Comparison of ENCODE assay signal across 9 cellular contexts in the genomic region with DNA sequence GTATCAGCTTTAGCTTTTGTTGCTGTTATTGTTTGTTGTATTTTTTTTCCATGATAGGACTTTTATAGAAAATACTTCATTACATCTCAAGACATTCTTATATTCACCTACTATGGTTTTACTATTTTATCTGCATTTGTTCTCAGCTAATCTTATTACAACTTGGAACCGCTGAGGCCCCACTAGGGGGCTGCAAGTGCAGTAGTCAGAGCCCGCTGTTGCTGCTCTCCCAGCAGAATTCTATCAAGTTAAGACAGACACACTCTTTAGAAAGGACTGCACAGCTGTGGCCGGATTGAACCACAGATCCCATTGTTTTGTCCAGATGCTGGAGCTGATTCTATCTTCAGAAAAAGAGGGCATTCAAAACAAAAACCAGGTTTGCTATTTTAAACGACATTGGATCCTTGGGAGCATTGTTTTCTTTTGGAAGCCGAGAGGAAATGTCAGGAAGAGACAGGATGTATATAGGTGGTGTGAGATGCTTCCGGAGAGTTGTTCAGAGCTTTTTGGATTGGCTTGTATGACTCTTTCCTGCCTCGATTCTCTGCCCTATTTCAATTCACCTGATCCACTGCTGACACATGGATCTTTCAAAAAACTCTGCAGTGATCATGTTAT.
DNase-seq lines count a peak whose midpoint lies in the region; ATAC-seq and TF ChIP-seq lines count a peak whose summit lies in the region.
"Had no signal": no experiment of that assay in that cellular context is flagged by ENCODE, and none has a peak within 500 bp of the region (broad histone marks: within the 10 kb centered on the region; RNA-seq: fewer than 3 reads in every experiment).

No MANE protein-coding gene starts in this region.

- peaks cover 0 to 10% (median 4%) of the 10 kb centered on the region in 5 experiments for H3K9me3 Mint-ChIP-seq in brain
- H3K9me3 Mint-ChIP-seq in CD8-positive, alpha-beta memory T cell = peaks cover 0 to 5% (median 0%) of the 10 kb centered on the region in 5 donors
- H3K9me3 Mint-ChIP-seq in activated T-cell treated with anti-CD3 and anti-CD28 coated beads, Interleukin-2, amount 50 U/mL, for 4 hours = no peaks in the 10 kb centered on the region
- H3K9me3 Mint-ChIP-seq: stimulated activated effector memory CD8-positive, alpha-beta T cell treated with anti-CD3 and anti-CD28 coated beads, Interleukin-12 subunit alpha, Interleukin-12 subunit beta, amount 100 ng/mL, for 72 hours had no signal

- H3K4me1 Mint-ChIP-seq in brain = no peaks in the 10 kb centered on the region
- H3K4me1 Mint-ChIP-seq in CD8-positive, alpha-beta memory T cell = no peaks in the 10 kb centered on the region
- no peaks in the 10 kb centered on the region for H3K4me1 Mint-ChIP-seq in activated T-cell treated with anti-CD3 and anti-CD28 coated beads, Interleukin-2, amount 50 U/mL, for 4 hours (ENCODE audit: low read depth)
- H3K4me1 Mint-ChIP-seq: stimulated activated effector memory CD8-positive, alpha-beta T cell treated with anti-CD3 and anti-CD28 coated beads, Interleukin-12 subunit alpha, Interleukin-12 subunit beta, amount 100 ng/mL, for 72 hours had no signal

- H3K4me1 ChIP-seq in CD8-positive, alpha-beta memory T cell (ENCODE audit: insufficient read depth, low read length) = no peaks in the 10 kb centered on the region

- H3K36me3 Mint-ChIP-seq in brain = no peaks in the 10 kb centered on the region
- H3K36me3 Mint-ChIP-seq in CD8-positive, alpha-beta memory T cell = no peaks in the 10 kb centered on the region
- H3K36me3 Mint-ChIP-seq in activated T-cell treated with anti-CD3 and anti-CD28 coated beads, Interleukin-2, amount 50 U/mL, for 4 hours (ENCODE audit: insufficient read depth) = no peaks in the 10 kb centered on the region
- H3K36me3 Mint-ChIP-seq: stimulated activated effector memory CD8-positive, alpha-beta T cell treated with anti-CD3 and anti-CD28 coated beads, Interleukin-12 subunit alpha, Interleukin-12 subunit beta, amount 100 ng/mL, for 72 hours had no signal

- H3K9me3 ChIP-seq in CD8-positive, alpha-beta memory T cell (ENCODE audit: low read length) = no peaks in the 10 kb centered on the region
- no peaks in the 10 kb centered on the region for H3K9me3 ChIP-seq in MG63

- no peaks in the 10 kb centered on the region for H3K27me3 ChIP-seq in CD8-positive, alpha-beta memory T cell (ENCODE audit: insufficient read depth, low read length, poor library complexity, severe bottlenecking)
- H3K27me3 ChIP-seq in MG63 = no peaks in the 10 kb centered on the region

- no peak overlapping the region for H3K27ac ChIP-seq in CD8-positive, alpha-beta memory T cell (ENCODE audit: low read depth, low read length)

- no peaks in the 10 kb centered on the region for H3K36me3 ChIP-seq in CD8-positive, alpha-beta memory T cell (ENCODE audit: insufficient read depth, low read length)
- no peaks in the 10 kb centered on the region for H3K36me3 ChIP-seq in MG63

- CTCF ChIA-PET in CD8-positive, alpha-beta memory T cell (lab: Charles Lee) = no interaction called here
- CTCF ChIA-PET in GM10248 (lab: Yijun Ruan, JAX) = interaction anchor here (0.9 to 1.5 kb wide), 5 partner anchors 12 to 419 kb away, joined by 3 to 5 read pairs (median 4); no protein-coding TSS in a partner anchor

- H3K4me3 ChIP-seq in CD8-positive, alpha-beta memory T cell (ENCODE audit: low read length) = no peak overlapping the region
- no peak overlapping the region for H3K4me3 ChIP-seq in MG63

- H3K27me3 Mint-ChIP-seq in brain = no peaks in the 10 kb centered on the region
- peaks cover 0 to 16% of the 10 kb centered on the region in 2 donors for H3K27me3 Mint-ChIP-seq in CD8-positive, alpha-beta memory T cell
- H3K27me3 Mint-ChIP-seq in activated T-cell treated with anti-CD3 and anti-CD28 coated beads, Interleukin-2, amount 50 U/mL, for 4 hours (ENCODE audit: low read depth) = peaks cover 14% of the 10 kb centered on the region

- peak; percentile 43 to 64 for TF ChIP-seq CTCF in brain (conservative IDR thresholded peaks at IDR 0.05)
- no peak for TF ChIP-seq CTCF in GM10248 (IDR thresholded peaks at IDR 0.05; ENCODE audit: control extremely low read depth, extremely low read depth, low read depth, missing control alignments)

- POLR2A ChIA-PET in CD8-positive, alpha-beta memory T cell (lab: Charles Lee) = no interaction called here
- POLR2A ChIA-PET in GM10248 (lab: Yijun Ruan, JAX) = no interaction called here

- DNase-seq in COR-L47 (lab: John Stamatoyannopoulos, UW) (peak; percentile 31), Kasumi-1 (lab: John Stamatoyannopoulos, UW) (peak; percentile 35 to 57), medulla oblongata (ENCODE audit: extremely low spot score) (peak; percentile 80), MG63 (no peak), GM10248 (ENCODE audit: extremely low spot score) (no peak)
- no peak for DNase-seq in CD8-positive, alpha-beta memory T cell
- DNase-seq in activated T-cell treated with anti-CD3 and anti-CD28 coated beads, Interleukin-2, amount 50 U/mL, for 4 hours = no peak

- H3K4me3 Mint-ChIP-seq in brain = no peak overlapping the region
- H3K4me3 Mint-ChIP-seq in CD8-positive, alpha-beta memory T cell = no peak overlapping the region
- no peak overlapping the region for H3K4me3 Mint-ChIP-seq in activated T-cell treated with anti-CD3 and anti-CD28 coated beads, Interleukin-2, amount 50 U/mL, for 4 hours
- H3K4me3 Mint-ChIP-seq: stimulated activated effector memory CD8-positive, alpha-beta T cell treated with anti-CD3 and anti-CD28 coated beads, Interleukin-12 subunit alpha, Interleukin-12 subunit beta, amount 100 ng/mL, for 72 hours had no signal

- no peak overlapping the region for H3K27ac Mint-ChIP-seq in brain
- no peak overlapping the region for H3K27ac Mint-ChIP-seq in CD8-positive, alpha-beta memory T cell
- H3K27ac Mint-ChIP-seq: stimulated activated effector memory CD8-positive, alpha-beta T cell treated with anti-CD3 and anti-CD28 coated beads, Interleukin-12 subunit alpha, Interleukin-12 subunit beta, amount 100 ng/mL, for 72 hours had no signal

- ATAC-seq in activated T-cell treated with anti-CD3 and anti-CD28 coated beads, Interleukin-2, amount 50 U/mL, for 4 hours = no peak
- ATAC-seq: stimulated activated effector memory CD8-positive, alpha-beta T cell treated with anti-CD3 and anti-CD28 coated beads, Interleukin-12 subunit alpha, Interleukin-12 subunit beta, amount 100 ng/mL, for 72 hours had no signal

Comparison
In these comparisons a context has a peak if more than half of its experiments do, and no peak if none do; other contexts are left out.
1. DNase-seq: peak in COR-L47 (single experiment), Kasumi-1 (2 of 2) and medulla oblongata (single experiment); none in CD8-positive, alpha-beta memory T cell (0 of 5), MG63 (single experiment), activated T-cell treated with anti-CD3 and anti-CD28 coated beads, Interleukin-2, amount 50 U/mL, for 4 hours (single experiment) and GM10248 (single experiment).